30 cellular contexts compared by ENCODE assay signal in genomic region chr16:54744998-54745397, GRCh38.
"Had no signal": no experiment of that assay in that cellular context is flagged by ENCODE, and none has a peak within 500 bp of the region (broad histone marks: within the 10 kb centered on the region; RNA-seq: fewer than 3 reads in every experiment).

No MANE protein-coding gene starts in this region.

- H3K36me3 ChIP-seq: brain microvascular endothelial cell, gastrocnemius medialis, heart left ventricle had no signal

- H3K27ac ChIP-seq: brain microvascular endothelial cell, coronary artery, dorsolateral prefrontal cortex, foreskin keratinocyte, gastrocnemius medialis, heart left ventricle, VCaP had no signal

- DNase-seq: activated CD4-positive, alpha-beta T cell treated with anti-CD3 and anti-CD28 coated beads for 1 hour; activated CD4-positive, alpha-beta T cell treated with anti-CD3 and anti-CD28 coated beads for 4 hours; activated CD4-positive, alpha-beta T cell treated with anti-CD3 and anti-CD28 coated beads, Interleukin-2, amount 50 U/mL, for 1 hour; activated CD4-positive, alpha-beta T cell treated with anti-CD3 and anti-CD28 coated beads, Interleukin-2, amount 50 U/mL, for 48 hours; activated CD8-positive, alpha-beta memory T cell treated with anti-CD3 and anti-CD28 coated beads for 24 hours; activated CD8-positive, alpha-beta T cell treated with anti-CD3 and anti-CD28 coated beads for 36 hours; activated effector memory CD4-positive, alpha-beta T cell treated with Interleukin-2 at 50 U/mL for 16 hours; activated gamma-delta T cell treated with Interleukin-2 at 50 U/mL for 16 hours; activated naive CD4-positive, alpha-beta T cell treated with anti-CD3 and anti-CD28 coated beads, Interleukin-2, amount 50 U/mL, for 16 hours; activated naive CD4-positive, alpha-beta T cell treated with Interleukin-2 at 50 U/mL for 16 hours; activated T-cell treated with anti-CD3 and anti-CD28 coated beads, Interleukin-2, amount 50 U/mL, for 4 hours; amniotic stem cell; anterior cingulate cortex; brain microvascular endothelial cell; dorsolateral prefrontal cortex; effector memory CD4-positive, alpha-beta T cell; endodermal cell; foreskin keratinocyte; gastrocnemius medialis; glutamatergic neuron; heart left ventricle; T-helper 2 cell had no signal

- FAIRE-seq: astrocyte, bronchial epithelial cell, TTC549 had no signal

- H3K9me3 ChIP-seq: gastrocnemius medialis, heart left ventricle had no signal

- H3K4me3 ChIP-seq: coronary artery, dorsolateral prefrontal cortex, gastrocnemius medialis, heart left ventricle had no signal

- ATAC-seq: activated CD8-positive, alpha-beta T cell treated with anti-CD3 and anti-CD28 coated beads for 36 hours; activated T-cell treated with anti-CD3 and anti-CD28 coated beads, Interleukin-2, amount 50 U/mL, for 4 hours; activated T-helper 17 cell treated with anti-CD3 and anti-CD28 coated beads, Interleukin-2, amount 50 U/mL, for 72 hours; esophagus mucosa; foreskin keratinocyte; gastrocnemius medialis; heart left ventricle; WTC11 had no signal

- H3K27me3 ChIP-seq: brain microvascular endothelial cell, gastrocnemius medialis, heart left ventricle had no signal

- H3K4me1 ChIP-seq: foreskin keratinocyte, gastrocnemius medialis, heart left ventricle had no signal
